In genomic region chr6:154757352-154758095, GRCh38 we compare ENCODE assay signal across 25 cellular contexts. TPM values are rescaled to one million over a fixed set of nuclear protein-coding genes. Genes with fewer than 3 reads are reported as not detected.
DNase-seq lines count a peak whose midpoint lies in the region; ATAC-seq, FAIRE-seq and TF ChIP-seq lines count a peak whose summit lies in the region.
"Had no signal": no experiment of that assay in that cellular context is flagged by ENCODE, and none has a peak within 500 bp of the region (broad histone marks: within the 10 kb centered on the region; RNA-seq: fewer than 3 reads in every experiment).

No MANE protein-coding gene starts in this region.

- CTCF ChIA-PET in K562 (lab: Yijun Ruan, JAX; ENCODE audit: low intra/inter-chr PET ratio) = no interaction called here

- peaks cover 99% of the 10 kb centered on the region for H3K79me2 ChIP-seq in K562 (ENCODE audit: control insufficient read depth, insufficient read depth, low read length)

- peaks cover 46% of the 10 kb centered on the region for H3K4me1 Mint-ChIP-seq in stimulated activated effector memory CD8-positive, alpha-beta T cell treated with anti-CD3 and anti-CD28 coated beads, Interleukin-12 subunit alpha, Interleukin-12 subunit beta, amount 100 ng/mL, for 72 hours

- H3K27ac Mint-ChIP-seq in stimulated activated effector memory CD8-positive, alpha-beta T cell treated with anti-CD3 and anti-CD28 coated beads, Interleukin-12 subunit alpha, Interleukin-12 subunit beta, amount 100 ng/mL, for 72 hours = peak overlapping the region; percentile 8
- H3K27ac Mint-ChIP-seq: activated T-cell treated with anti-CD3 and anti-CD28 coated beads, Interleukin-2, amount 50 U/mL, for 72 hours; T-helper 2 cell treated with Interferon-gamma antibody and Interleukin-4, amounts not matched to agents 5 μg/mL and 100 μg/mL, for 36 hours had no signal

- H3K27ac ChIP-seq in heart right ventricle (no peak overlapping the region), K562 (ENCODE audit: extremely low read depth, low read depth, low read length) (no peak overlapping the region)
- H3K27ac ChIP-seq: dorsolateral prefrontal cortex, esophagus muscularis mucosa, heart left ventricle, prostate gland had no signal

- no peak for FAIRE-seq in K562 (lab: Jason Lieb, UNC)
- FAIRE-seq: GM12891 had no signal

- H3K4me3 ChIP-seq in heart right ventricle = no peak overlapping the region
- H3K4me3 ChIP-seq in K562 = no peak overlapping the region
- H3K4me3 ChIP-seq: dorsolateral prefrontal cortex, esophagus muscularis mucosa, heart left ventricle, prostate gland had no signal

- peaks cover 13% of the 10 kb centered on the region; the same call in 1 of the 2 replicates for H4K20me1 ChIP-seq in K562 (replicated peaks; ENCODE audit: control insufficient read depth, insufficient read depth, low read length)

- in situ Hi-C loops in K562 (cut with MboI) = no loop called here

- no peak overlapping the region for H3K9ac ChIP-seq in K562 (ENCODE audit: insufficient read depth in 1 of 2, low read depth in 2 of 2, low read length in 2 of 2)

- TF ChIP-seq EP300 in K562 (IDR thresholded peaks at IDR 0.05; ENCODE audit: low read length) = no peak

- POLR2A ChIA-PET in K562 (lab: Yijun Ruan, JAX) = interaction anchor here (1.5 to 2.6 kb wide), 2 partner anchors 11 to 20 kb away, joined by 4 to 17 read pairs; no protein-coding TSS in a partner anchor

- TF ChIP-seq RAD21 in K562 (CRISPR knock-in tag; conservative IDR thresholded peaks at IDR 0.05 in 1 of 2, IDR thresholded peaks at IDR 0.05 in 1 of 2) = no peak

- no peak overlapping the region for H2AFZ ChIP-seq in K562 (ENCODE audit: low read depth, low read length)

- H3K4me1 ChIP-seq in heart right ventricle = peaks cover 3 to 60% (median 33%) of the 10 kb centered on the region in 9 donors
- H3K4me1 ChIP-seq in K562 (replicated peaks in 1 of 2; ENCODE audit: control insufficient read depth in 2 of 2, insufficient read depth in 2 of 2, low read length in 2 of 2) = peaks cover 3 to 9% of the 10 kb centered on the region in 2 experiments; a peak in 2 of 5 replicates

- 40 to 45% methylated on average over 3 of the region's 3 CpGs for WGBS in heart right ventricle, 2 donors
- WGBS in K562 (ENCODE audit: insufficient coverage, low coverage, missing lambda C conversion rate) = 77% methylated on average over 3 of the region's 3 CpGs

- intact Hi-C loops in Right ventricle myocardium inferior (cut with DNase I) = no loop called here
- intact Hi-C loops in heart right ventricle (cut with DNase I) = no loop called here
- intact Hi-C loops in K562 (cut with micrococcal nuclease) = no loop called here
- intact Hi-C loops in left ventricle myocardium superior (cut with micrococcal nuclease) = no loop called here

- H3K9me1 ChIP-seq in K562 (ENCODE audit: control insufficient read depth, insufficient read depth, low read length) = no peaks in the 10 kb centered on the region

- no peak for TF ChIP-seq POLR2A in K562 (conservative IDR thresholded peaks at IDR 0.05)

- no peaks in the 10 kb centered on the region for H3K27me3 ChIP-seq in heart right ventricle
- no peaks in the 10 kb centered on the region for H3K27me3 ChIP-seq in K562 (ENCODE audit: control insufficient read depth in 2 of 2, insufficient read depth in 2 of 2, low read length in 2 of 2)
- H3K27me3 ChIP-seq: dorsolateral prefrontal cortex, esophagus muscularis mucosa, heart left ventricle had no signal

- DNase-seq in Right ventricle myocardium inferior (ENCODE audit: missing footprints) = no peak
- no peak for DNase-seq in heart right ventricle
- no peak for DNase-seq in K562 (ENCODE audit: extremely low read depth in 1 of 4, low spot score in 3 of 4)
- DNase-seq in left ventricle myocardium superior = no peak
- DNase-seq in stimulated activated effector memory CD8-positive, alpha-beta T cell treated with anti-CD3 and anti-CD28 coated beads, Interleukin-12 subunit alpha, Interleukin-12 subunit beta, amount 100 ng/mL, for 72 hours (ENCODE audit: low spot score in 2 of 2) = no peak
- DNase-seq in mesenteric fat pad (ENCODE audit: low spot score) = no peak
- DNase-seq in mucosa of gallbladder (ENCODE audit: low spot score) = no peak
- DNase-seq: activated CD4-positive, CD25-positive, alpha-beta regulatory T cell; activated T-cell treated with anti-CD3 and anti-CD28 coated beads, Interleukin-2, amount 50 U/mL, for 72 hours; caudate nucleus; CD4-positive, alpha-beta memory T cell; DMS53; dorsolateral prefrontal cortex; H7; heart left ventricle; immature natural killer cell; NCI-H774; PC-3; stimulated activated CD8-positive, alpha-beta memory T cell treated with anti-CD3 and anti-CD28 coated beads, Interleukin-4, amount 100 ng/mL, for 48 hours; substantia nigra had no signal

- H3K4me3 Mint-ChIP-seq in stimulated activated effector memory CD8-positive, alpha-beta T cell treated with anti-CD3 and anti-CD28 coated beads, Interleukin-12 subunit alpha, Interleukin-12 subunit beta, amount 100 ng/mL, for 72 hours = no peak overlapping the region
- H3K4me3 Mint-ChIP-seq: activated T-cell treated with anti-CD3 and anti-CD28 coated beads, Interleukin-2, amount 50 U/mL, for 72 hours; immature natural killer cell; T-helper 2 cell treated with Interferon-gamma antibody and Interleukin-4, amounts not matched to agents 5 μg/mL and 100 μg/mL, for 36 hours had no signal

- H3K9me3 ChIP-seq in heart right ventricle (peaks cover 0 to 6% (median 0%) of the 10 kb centered on the region in 11 donors), K562 (replicated peaks; ENCODE audit: control insufficient read depth, insufficient read depth, low read depth, low read length) (no peaks in the 10 kb centered on the region)
- H3K9me3 ChIP-seq: esophagus muscularis mucosa, prostate gland had no signal

- ATAC-seq in Right ventricle myocardium inferior = peak; percentile 23
- no peak for ATAC-seq in heart right ventricle
- ATAC-seq in K562 = peak; percentile 9; the same call in 2 of the 3 replicates
- peak; percentile 55 for ATAC-seq in left ventricle myocardium superior
- ATAC-seq in stimulated activated effector memory CD8-positive, alpha-beta T cell treated with anti-CD3 and anti-CD28 coated beads, Interleukin-12 subunit alpha, Interleukin-12 subunit beta, amount 100 ng/mL, for 72 hours = no peak
- no peak for ATAC-seq in HG02571 (IDR thresholded peaks at IDR 0.05; ENCODE audit: unreplicated experiment)
- ATAC-seq: activated T-cell treated with anti-CD3 and anti-CD28 coated beads, Interleukin-2, amount 50 U/mL, for 72 hours; PC-3 had no signal

- BruUV-seq in K562 (replicated peaks; lab: Mats Ljungman, UMichigan) = no TSS peak

- H3K9me3 Mint-ChIP-seq in stimulated activated effector memory CD8-positive, alpha-beta T cell treated with anti-CD3 and anti-CD28 coated beads, Interleukin-12 subunit alpha, Interleukin-12 subunit beta, amount 100 ng/mL, for 72 hours = no peaks in the 10 kb centered on the region
- H3K9me3 Mint-ChIP-seq: activated T-cell treated with anti-CD3 and anti-CD28 coated beads, Interleukin-2, amount 50 U/mL, for 72 hours; CD4-positive, alpha-beta memory T cell; immature natural killer cell; T-helper 2 cell treated with Interferon-gamma antibody and Interleukin-4, amounts not matched to agents 5 μg/mL and 100 μg/mL, for 36 hours had no signal

- peaks cover 0 to 3% (median 0%) of the 10 kb centered on the region in 9 donors for H3K36me3 ChIP-seq in heart right ventricle
- peaks cover 19% of the 10 kb centered on the region; the same call in 2 of the 3 replicates for H3K36me3 ChIP-seq in K562 (ENCODE audit: control insufficient read depth, insufficient read depth, low read length)
- H3K36me3 ChIP-seq: esophagus muscularis mucosa, prostate gland had no signal

- TF ChIP-seq CTCF in heart right ventricle (IDR thresholded peaks at IDR 0.05) (no peak), K562 (IDR thresholded peaks at IDR 0.05 in 2 of 3, conservative IDR thresholded peaks at IDR 0.05 in 1 of 3; ENCODE audit: insufficient read depth in 2 of 3, low read depth in 1 of 3, low read length in 3 of 3) (no peak)

- no peak overlapping the region for H3K4me2 ChIP-seq in K562 (ENCODE audit: insufficient read depth, low read length)

- H3K36me3 Mint-ChIP-seq in stimulated activated effector memory CD8-positive, alpha-beta T cell treated with anti-CD3 and anti-CD28 coated beads, Interleukin-12 subunit alpha, Interleukin-12 subunit beta, amount 100 ng/mL, for 72 hours = no peaks in the 10 kb centered on the region
- H3K36me3 Mint-ChIP-seq: immature natural killer cell had no signal

TF ChIP-seq in K562, 482 proteins besides CTCF, POLR2A, EP300 and RAD21 (continues in another document):
- no peak for TF ChIP-seq PHF21A (IDR thresholded peaks at IDR 0.05; ENCODE audit: borderline replicate concordance, low read depth)

RNA-seq across cellular contexts. Expression of gene SCAF8, which starts 24.3 kb away (rescaled TPM):
- total RNA-seq in Right ventricle myocardium inferior = 47.4 TPM
- 10 to 100 TPM; 43.0 to 96.1 (median 73.6) TPM for total RNA-seq in heart right ventricle
- polyA plus RNA-seq in heart right ventricle = 10 to 100 TPM in 1 of 2 donors, 1 to 10 TPM in 1; 6.7 to 13.6 TPM
- total RNA-seq in K562 (2011; cell fraction: chromatin; rRNA removed; ENCODE audit: low replicate concordance) = 29.7 and 106 TPM in 2 replicates
- 18.2 and 25.1 TPM in 2 replicates for total RNA-seq in K562 (2011; cell fraction: nucleolus; rRNA removed)
- 34.6 and 37.3 TPM in 2 replicates for total RNA-seq in K562 (2011; cell fraction: nucleoplasm; rRNA removed)
- total RNA-seq in K562 (2014; rRNA removed) = 20.3 and 25.3 TPM in 2 replicates
- total RNA-seq in K562 (2014; rRNA removed; fragmentation: Illumina TruSeq; extraction: Trizol) = 35.7 and 41.5 TPM in 2 replicates
- 37.0 and 38.5 TPM in 2 replicates for total RNA-seq in K562 (2015; rRNA removed; fragmentation: Illumina TruSeq; extraction: Trizol)
- total RNA-seq in K562 (2021) = 38.6 and 46.6 TPM in 2 replicates
- polyA plus RNA-seq in K562 (2011; rRNA removed) = 22.0 and 23.2 TPM in 2 replicates
- 13.9 and 18.5 TPM in 2 replicates for polyA plus RNA-seq in K562 (2011; cell fraction: cytosol; rRNA removed)
- polyA plus RNA-seq in K562 (2011; cell fraction: nucleus; rRNA removed) = 27.6 and 28.9 TPM in 2 replicates
- polyA plus RNA-seq in K562 (2012) = 21.6 and 23.1 TPM in 2 replicates
- 36.0 and 41.1 TPM in 2 replicates for polyA plus RNA-seq in K562 (2014; fragmentation: Illumina TruSeq; extraction: Trizol)
- 10 to 100 TPM; 10.5 to 11.8 TPM for polyA plus RNA-seq in K562 (2014; fragmentation: Nextera tagmentation; extraction: Ambion mirVana)
- 18.5 and 19.4 TPM in 2 replicates for polyA plus RNA-seq in K562 (2014; rRNA removed)
- 55.1 and 69.3 TPM in 2 replicates for polyA minus RNA-seq in K562 (2011; rRNA and poly(A)+ RNA removed)
- polyA minus RNA-seq in K562 (2011; cell fraction: cytosol; rRNA and poly(A)+ RNA removed) = 27.5 and 32.1 TPM in 2 replicates
- polyA minus RNA-seq in K562 (2011; cell fraction: nucleus; rRNA and poly(A)+ RNA removed) = 29.2 and 48.1 TPM in 2 replicates
- total RNA-seq in left ventricle myocardium superior = 52.8 TPM
- 33.3 TPM for total RNA-seq in mesenteric fat pad
- total RNA-seq in mucosa of gallbladder = 37.4 TPM

Comparison
In these comparisons a context has a peak if more than half of its experiments do, and no peak if none do; other contexts are left out.
1. ATAC-seq: peak in Right ventricle myocardium inferior (single experiment), K562 (single experiment) and left ventricle myocardium superior (single experiment); none in heart right ventricle (0 of 8), stimulated activated effector memory CD8-positive, alpha-beta T cell treated with anti-CD3 and anti-CD28 coated beads, Interleukin-12 subunit alpha, Interleukin-12 subunit beta, amount 100 ng/mL, for 72 hours (single experiment) and HG02571 (single experiment).